Comparison of ENCODE assay signal across 8 cellular contexts in the genomic region with DNA sequence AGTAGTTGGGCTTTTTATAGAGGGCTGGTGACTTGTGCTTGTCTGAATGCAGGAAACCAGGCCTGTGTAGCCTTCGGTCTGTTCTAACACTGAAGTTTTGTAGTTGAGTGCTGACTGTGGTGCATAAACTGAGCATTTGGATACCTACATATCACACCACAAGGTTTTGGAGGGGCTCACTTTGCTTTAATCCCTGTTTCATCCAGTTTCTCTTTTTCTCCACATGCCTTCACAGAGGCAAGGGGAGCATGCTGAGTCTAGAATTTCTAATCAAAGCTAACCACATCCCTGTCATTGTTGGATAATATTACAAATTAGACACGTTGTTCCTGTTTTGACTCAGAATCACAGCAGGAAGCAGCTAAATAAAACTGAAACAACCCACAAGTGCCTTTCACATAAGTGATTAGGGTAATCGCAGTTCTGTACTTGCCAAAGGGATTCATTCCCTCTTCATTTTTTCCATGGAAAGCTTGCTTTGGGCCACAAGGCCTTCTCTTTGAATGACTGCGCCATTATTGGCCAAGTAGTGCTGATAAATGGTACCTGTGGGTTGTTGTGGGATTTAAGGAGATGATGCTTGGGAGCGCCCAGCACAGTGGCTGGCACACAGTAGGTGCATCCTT. TPM values are rescaled to one million over a fixed set of nuclear protein-coding genes. Genes with fewer than 3 reads are reported as not detected.
DNase-seq lines count a peak whose midpoint lies in the region; ATAC-seq and TF ChIP-seq lines count a peak whose summit lies in the region.

No MANE protein-coding gene starts in this region.

- H3K27me3 Mint-ChIP-seq in activated naive CD4-positive, alpha-beta T cell treated with anti-CD3 and anti-CD28 coated beads for 36 hours (ENCODE audit: low read depth), result no peaks in the 10 kb centered on the region

- H3K4me3 ChIP-seq in lung (no peak overlapping the region), BE2C (ENCODE audit: low read depth, low read length) (no peak overlapping the region)

- ATAC-seq in GM18868 (IDR thresholded peaks at IDR 0.05; ENCODE audit: unreplicated experiment) (peak; percentile 37), HG03469 (IDR thresholded peaks at IDR 0.05; ENCODE audit: unreplicated experiment) (peak; percentile 19), lung (ENCODE audit: insufficient read depth, low FRiP score) (peak; percentile 51)

- peaks cover 98% of the 10 kb centered on the region for H3K4me1 Mint-ChIP-seq in activated naive CD4-positive, alpha-beta T cell treated with anti-CD3 and anti-CD28 coated beads for 36 hours (ENCODE audit: low read depth)

- H3K27ac Mint-ChIP-seq in activated naive CD4-positive, alpha-beta T cell treated with anti-CD3 and anti-CD28 coated beads for 36 hours, result peak overlapping the region; percentile 97

- H3K36me3 ChIP-seq in lung (ENCODE audit: control insufficient read depth in 2 of 2, insufficient read depth in 2 of 2, low read length in 2 of 2), result peaks cover 23 to 28% of the 10 kb centered on the region in 2 donors
- H3K36me3 ChIP-seq in BE2C, result no peaks in the 10 kb centered on the region

- H3K36me3 Mint-ChIP-seq in activated naive CD4-positive, alpha-beta T cell treated with anti-CD3 and anti-CD28 coated beads for 36 hours (ENCODE audit: low read depth), result peaks cover 86% of the 10 kb centered on the region

- peak; percentile 67 for DNase-seq in activated naive CD4-positive, alpha-beta T cell treated with anti-CD3 and anti-CD28 coated beads for 36 hours
- DNase-seq in lung (ENCODE audit: low spot score), result no peak
- no peak for DNase-seq in amygdala (lab: John Stamatoyannopoulos, UW)
- DNase-seq in BE2C, result no peak
- DNase-seq in NCI-H446 treated with DMSO at 0.1 percent for 48 hours (lab: John Stamatoyannopoulos, UW), result no peak
- no peak for DNase-seq in anterior cingulate cortex (lab: John Stamatoyannopoulos, UW)

- peak overlapping the region; percentile 4 for H3K4me3 Mint-ChIP-seq in activated naive CD4-positive, alpha-beta T cell treated with anti-CD3 and anti-CD28 coated beads for 36 hours

- 55 to 62% methylated on average over 5 of the region's 5 CpGs for WGBS in lung, 2 donors

- H3K27ac ChIP-seq in lung (ENCODE audit: low read depth in 1 of 2, low read length in 1 of 2), result peak overlapping the region; percentile 25 to 81

- H3K27me3 ChIP-seq in lung (ENCODE audit: control insufficient read depth, insufficient read depth) (no peaks in the 10 kb centered on the region), BE2C (no peaks in the 10 kb centered on the region)

- H3K9me3 ChIP-seq in lung (ENCODE audit: control insufficient read depth in 2 of 2, insufficient read depth in 1 of 2, low read length in 1 of 2) (no peaks in the 10 kb centered on the region), BE2C (no peaks in the 10 kb centered on the region)

- CTCF ChIA-PET in activated naive CD4-positive, alpha-beta T cell treated with anti-CD3 and anti-CD28 coated beads for 36 hours (lab: Charles Lee), result interaction anchor here (0.7 to 1.9 kb wide), 11 partner anchors 8 to 82 kb away, joined by 3 to 7 read pairs (median 4); no protein-coding TSS in a partner anchor

- intact Hi-C loops in activated naive CD4-positive, alpha-beta T cell treated with anti-CD3 and anti-CD28 coated beads for 36 hours (cut with micrococcal nuclease), result loop anchor here (1.0 to 10.0 kb wide), 10 partner anchors 10 to 877 kb away; a partner anchor contains a TSS

- H3K9me3 Mint-ChIP-seq in activated naive CD4-positive, alpha-beta T cell treated with anti-CD3 and anti-CD28 coated beads for 36 hours, result peaks cover 1% of the 10 kb centered on the region

- TF ChIP-seq CTCF in lung (IDR thresholded peaks at IDR 0.05; ENCODE audit: control extremely low read depth, extremely low read depth) (no peak), BE2C (IDR thresholded peaks at IDR 0.05; ENCODE audit: low read depth, low read length) (no peak)

- H3K4me1 ChIP-seq in lung (ENCODE audit: control insufficient read depth in 2 of 2, insufficient read depth in 2 of 2, low read length in 2 of 2), result peaks cover 22 to 52% of the 10 kb centered on the region in 2 donors
- H3K4me1 ChIP-seq in BE2C, result no peaks in the 10 kb centered on the region

RNA-seq across cellular contexts. Expression of a gene that starts 48.9 kb away (rescaled TPM):
- total RNA-seq in activated naive CD4-positive, alpha-beta T cell treated with anti-CD3 and anti-CD28 coated beads for 36 hours, result 10 to 100 TPM; 57.8 to 58.1 TPM
- 100 to 1,000 TPM; 198 to 232 TPM for total RNA-seq in lung
- 100 to 1,000 TPM in 1 of 2 donors, 10 to 100 TPM in 1; 31.1 to 129 TPM for polyA plus RNA-seq in lung
- polyA plus RNA-seq in BE2C (2012; ENCODE audit: insufficient read depth, insufficient read length, low read depth), result 2.3 TPM
